In the genomic region with DNA sequence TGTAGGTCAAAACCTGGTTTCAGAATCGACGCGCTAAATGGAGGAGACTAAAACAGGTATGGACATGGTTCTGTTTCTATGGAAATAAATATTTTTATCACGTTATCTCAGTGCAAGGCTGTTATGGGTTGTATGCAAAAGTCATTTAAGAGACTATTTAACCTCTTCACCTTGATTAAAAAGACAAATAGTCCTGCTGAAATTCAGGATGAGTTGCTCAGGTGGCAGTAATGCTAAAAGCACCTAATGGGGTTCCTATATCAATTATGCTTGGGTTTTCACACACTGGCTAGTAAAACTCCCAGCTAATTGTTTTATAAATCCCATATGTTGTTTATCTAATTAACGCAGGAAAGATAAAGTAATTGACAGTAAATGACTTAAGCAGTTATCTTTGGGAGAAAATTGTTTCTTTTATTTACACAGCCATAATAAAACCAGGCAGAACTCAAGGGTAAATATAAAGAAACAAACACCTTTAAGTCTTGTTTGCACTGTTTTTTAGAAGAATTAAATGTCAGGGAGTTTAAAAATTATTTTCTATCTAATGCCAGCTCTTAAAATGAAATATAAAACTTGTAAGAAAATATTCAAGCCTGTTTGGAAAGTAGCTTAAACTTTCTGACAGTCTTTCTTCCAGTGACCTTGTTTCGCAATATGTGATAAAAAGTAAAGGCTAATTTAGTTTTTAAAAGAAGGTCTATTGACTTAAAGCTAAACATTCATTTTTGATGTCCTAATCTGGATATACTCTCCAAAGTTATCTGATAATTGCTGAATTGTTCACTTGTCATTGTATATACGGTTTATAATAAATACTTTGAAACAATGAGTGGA, we compare ENCODE assay signal across 10 cellular contexts. TPM values are rescaled to one million over a fixed set of nuclear protein-coding genes. Genes with fewer than 3 reads are reported as not detected.
A peak's percentile ranks its signal among the peaks of the same experiment; 100 is the strongest.
DNase-seq lines count a peak whose midpoint lies in the region; ATAC-seq and TF ChIP-seq lines count a peak whose summit lies in the region.
"Had no signal": no experiment of that assay in that cellular context is flagged by ENCODE, and none has a peak within 500 bp of the region (broad histone marks: within the 10 kb centered on the region; RNA-seq: fewer than 3 reads in every experiment).

No MANE protein-coding gene starts in this region.

- H3K27me3 ChIP-seq in H9 (ENCODE audit: insufficient read depth, low read length): peaks cover 64% of the 10 kb centered on the region
- H3K27me3 ChIP-seq in sigmoid colon: peaks cover 0 to 41% (median 2%) of the 10 kb centered on the region in 3 donors

- H3K36me3 ChIP-seq in sigmoid colon: no peaks in the 10 kb centered on the region

- ATAC-seq in GM21515 (IDR thresholded peaks at IDR 0.05; ENCODE audit: unreplicated experiment): no peak

- no peak overlapping the region for H3T11ph ChIP-seq in H9 (ENCODE audit: low read length)

- H3K4me1 Mint-ChIP-seq in H9: peaks cover 32 to 38% of the 10 kb centered on the region in 2 experiments
- peaks cover 46% of the 10 kb centered on the region for H3K4me1 Mint-ChIP-seq in progenitor cell of endocrine pancreas (ENCODE audit: low read depth)

- H3K79me2 ChIP-seq in H9 (ENCODE audit: insufficient read depth, low read length): no peaks in the 10 kb centered on the region

- H2BK20ac ChIP-seq in H9 (ENCODE audit: low read depth, low read length, poor library complexity, severe bottlenecking): no peak overlapping the region

- H2AK5ac ChIP-seq in H9 (ENCODE audit: insufficient read length, low read length): no peak overlapping the region

- H3K27me3 Mint-ChIP-seq in H9 (ENCODE audit: low read depth): peaks cover 93% of the 10 kb centered on the region
- peaks cover 2% of the 10 kb centered on the region for H3K27me3 Mint-ChIP-seq in progenitor cell of endocrine pancreas

- peaks cover 40% of the 10 kb centered on the region for H3K23me2 ChIP-seq in H9 (ENCODE audit: insufficient read length, low read depth, low read length, poor library complexity, severe bottlenecking)

- DNase-seq in H9 (no peak), NCI-H146 treated with DMSO at 0.1 percent for 48 hours (lab: John Stamatoyannopoulos, UW; ENCODE audit: unreplicated experiment) (peak; percentile 42), fibroblast of pulmonary artery (ENCODE audit: low read depth) (no peak), progenitor cell of endocrine pancreas (ENCODE audit: low spot score, unreplicated experiment) (no peak), sigmoid colon (no peak), T1000 (lab: John Stamatoyannopoulos, UW) (no peak), head of caudate nucleus (no peak)
- DNase-seq: activated effector memory CD4-positive, alpha-beta T cell treated with Interleukin-2 at 50 U/mL for 16 hours; mammary epithelial cell had no signal

- H3K4me3 ChIP-seq in fibroblast of pulmonary artery (replicated peaks; ENCODE audit: low read depth, low read length): peak overlapping the region; percentile 75
- H3K4me3 ChIP-seq in sigmoid colon: peak overlapping the region in 2 of 4 donors; percentile 73 to 75

- no peaks in the 10 kb centered on the region; the same call in 1 of the 2 replicates for H3K4me1 ChIP-seq in H9 (ENCODE audit: insufficient read depth, low read length)
- peaks cover 0 to 40% (median 17%) of the 10 kb centered on the region in 4 donors for H3K4me1 ChIP-seq in sigmoid colon

- H3K4ac ChIP-seq in H9 (ENCODE audit: low read depth, low read length): no peak overlapping the region

- H3K9me3 Mint-ChIP-seq in H9: peaks cover 0 to 2% of the 10 kb centered on the region in 2 experiments; a peak in 2 of 5 replicates
- H3K9me3 Mint-ChIP-seq in progenitor cell of endocrine pancreas (ENCODE audit: low read depth): no peaks in the 10 kb centered on the region

- TF ChIP-seq CTCF in H9 (conservative IDR thresholded peaks at IDR 0.05): no peak
- TF ChIP-seq CTCF in fibroblast of pulmonary artery (IDR thresholded peaks at IDR 0.05; ENCODE audit: low read length, missing control alignments): no peak
- no peak for TF ChIP-seq CTCF in progenitor cell of endocrine pancreas (IDR thresholded peaks at IDR 0.05; ENCODE audit: unreplicated experiment)
- TF ChIP-seq CTCF in sigmoid colon (IDR thresholded peaks at IDR 0.05): no peak

- no peak overlapping the region for H2BK5ac ChIP-seq in H9 (ENCODE audit: insufficient read length, low read length)

- H2AFZ ChIP-seq in H9 (ENCODE audit: low read length): no peak overlapping the region

- no peak overlapping the region for H4K91ac ChIP-seq in H9 (ENCODE audit: insufficient read length, low read depth, low read length)

- H3K56ac ChIP-seq in H9 (ENCODE audit: insufficient read length, low read depth, low read length): no peak overlapping the region

- peaks cover 0 to 5% (median 0%) of the 10 kb centered on the region in 3 experiments; a peak in 2 of 7 replicates for H3K36me3 Mint-ChIP-seq in H9 (ENCODE audit: insufficient read depth in 1 of 3, low read depth in 3 of 3)
- H3K36me3 Mint-ChIP-seq in progenitor cell of endocrine pancreas (ENCODE audit: insufficient read depth): peaks cover 2% of the 10 kb centered on the region

- H3K27ac ChIP-seq in H9 (ENCODE audit: insufficient read length, low read depth, low read length): no peak overlapping the region
- peak overlapping the region in 1 of 4 donors; percentile 92 for H3K27ac ChIP-seq in sigmoid colon

- H3K4me3 Mint-ChIP-seq in H9 (peak overlapping the region; percentile 38 to 77), progenitor cell of endocrine pancreas (ENCODE audit: low read depth) (peak overlapping the region; percentile 74)

- no peak overlapping the region for H2BK15ac ChIP-seq in H9 (ENCODE audit: low read depth, low read length)

- H4K8ac ChIP-seq in H9 (replicated peaks; ENCODE audit: insufficient read length, low read depth, low read length): no peak overlapping the region

- H3K4me2 ChIP-seq in H9 (ENCODE audit: insufficient read depth, insufficient read length, low read length): peak overlapping the region; percentile 82

- H3K9me3 ChIP-seq in H9 (ENCODE audit: control insufficient read depth, low read depth, low read length) (no peaks in the 10 kb centered on the region), sigmoid colon (no peaks in the 10 kb centered on the region)

- no peak for TF ChIP-seq POLR2A in sigmoid colon (IDR thresholded peaks at IDR 0.05)

- no peak overlapping the region for H3K9ac ChIP-seq in H9 (ENCODE audit: extremely low read depth, insufficient read length, low read length)

- WGBS in H9 (ENCODE audit: extremely low coverage, insufficient read length, low lambda C conversion rate): no CpG with 5 or more reads among the region's 7 CpGs
- 30 to 38% methylated on average over 7 of the region's 7 CpGs for WGBS in sigmoid colon, 2 donors

- H3K27ac Mint-ChIP-seq in H9 (no peak overlapping the region), progenitor cell of endocrine pancreas (peak overlapping the region; percentile 93)

- no peaks in the 10 kb centered on the region for H4K20me1 ChIP-seq in H9 (ENCODE audit: control insufficient read depth, insufficient read depth, insufficient read length)

- no peaks in the 10 kb centered on the region for H3K79me1 ChIP-seq in H9 (ENCODE audit: insufficient read depth, low read depth, low read length, poor library complexity, severe bottlenecking)

- no peak overlapping the region for H3K14ac ChIP-seq in H9 (ENCODE audit: insufficient read depth, low read length)

- no peak overlapping the region for H2BK120ac ChIP-seq in H9 (ENCODE audit: low read depth, low read length, poor library complexity, severe bottlenecking)

- H3K18ac ChIP-seq in H9 (ENCODE audit: insufficient read length, low read depth, low read length): no peak overlapping the region

- no peak overlapping the region for H4K5ac ChIP-seq in H9 (ENCODE audit: insufficient read length, low read depth, low read length)

- TF ChIP-seq EP300 in sigmoid colon (IDR thresholded peaks at IDR 0.05): no peak

- intact Hi-C loops in sigmoid colon (cut with DNase I): loop anchor here (10.0 kb wide), 1 partner anchor 178 kb away; no protein-coding TSS in a partner anchor
- intact Hi-C loops in head of caudate nucleus (cut with DNase I): no loop called here

- no peak overlapping the region for H2BK12ac ChIP-seq in H9 (ENCODE audit: insufficient read length, low read depth, low read length)

- H3K23ac ChIP-seq in H9 (ENCODE audit: insufficient read length, low read depth, low read length): no peak overlapping the region

RNA-seq across cellular contexts. Expression of gene HHEX, which starts 3.2 kb away (rescaled TPM):
- total RNA-seq in H9 (2021) (1.8 and 2.2 TPM in 2 replicates), progenitor cell of endocrine pancreas (39.3 and 46.1 TPM in 2 replicates), sigmoid colon (1 to 10 TPM; 3.5 to 8.9 (median 6.6) TPM)
- polyA plus RNA-seq in sigmoid colon: 10 to 100 TPM in 1 of 3 donors, 1 to 10 TPM in 2; 2.8 to 13.2 (median 6.6) TPM
